Comparison of ENCODE assay signal across 8 cellular contexts in genomic region chr17:2087597-2088211, GRCh38. TPM values are rescaled to one million over a fixed set of nuclear protein-coding genes. Genes with fewer than 3 reads are reported as not detected.
DNase-seq lines count a peak whose midpoint lies in the region; ATAC-seq and TF ChIP-seq lines count a peak whose summit lies in the region.

No MANE protein-coding gene starts in this region.

- H3K9me3 Mint-ChIP-seq in activated T-cell treated with anti-CD3 and anti-CD28 coated beads, Interleukin-2, amount 50 U/mL, for 24 hours, result no peaks in the 10 kb centered on the region

- peaks cover 87% of the 10 kb centered on the region for H3K4me1 Mint-ChIP-seq in activated T-cell treated with anti-CD3 and anti-CD28 coated beads, Interleukin-2, amount 50 U/mL, for 24 hours (ENCODE audit: low read depth)

- H3K36me3 Mint-ChIP-seq in activated T-cell treated with anti-CD3 and anti-CD28 coated beads, Interleukin-2, amount 50 U/mL, for 24 hours (ENCODE audit: low read depth), result peaks cover 58% of the 10 kb centered on the region

- ATAC-seq in left colon, result no peak
- peak; percentile 68 for ATAC-seq in stimulated activated naive CD8-positive, alpha-beta T cell treated with anti-CD3 and anti-CD28 coated beads, Interleukin-15, Interleukin-2, amounts not matched to agents 100 U/mL and 50 U/mL, for 24 hours

- H3K27me3 Mint-ChIP-seq in activated T-cell treated with anti-CD3 and anti-CD28 coated beads, Interleukin-2, amount 50 U/mL, for 24 hours, result no peaks in the 10 kb centered on the region

- peak overlapping the region; percentile 8 for H3K4me3 Mint-ChIP-seq in activated T-cell treated with anti-CD3 and anti-CD28 coated beads, Interleukin-2, amount 50 U/mL, for 24 hours

- DNase-seq in KG1 (lab: John Stamatoyannopoulos, UW) (peak; percentile 33), left colon (peak; percentile 50 to 56), NCI-H1930 (lab: John Stamatoyannopoulos, UW) (no peak), retina (no peak), NCI-H2081 (lab: John Stamatoyannopoulos, UW) (no peak)
- peak; percentile 66 for DNase-seq in activated T-cell treated with anti-CD3 and anti-CD28 coated beads, Interleukin-2, amount 50 U/mL, for 24 hours
- DNase-seq in stimulated activated naive CD8-positive, alpha-beta T cell treated with anti-CD3 and anti-CD28 coated beads, Interleukin-15, Interleukin-2, amounts not matched to agents 100 U/mL and 50 U/mL, for 24 hours, result peak; percentile 66

- peak; percentile 35 for TF ChIP-seq POLR2A in GM19193 (IDR thresholded peaks at IDR 0.05; ENCODE audit: extremely low read depth, insufficient read depth, insufficient read length)

- H3K27ac Mint-ChIP-seq in activated T-cell treated with anti-CD3 and anti-CD28 coated beads, Interleukin-2, amount 50 U/mL, for 24 hours, result peak overlapping the region; percentile 76

- intact Hi-C loops in left colon (cut with DNase I, micrococcal nuclease), result no loop called here

RNA-seq across cellular contexts. Expression of gene HIC1, which starts 32.8 kb away (rescaled TPM):
- 10 to 100 TPM in 1 of 2 donors, 1 to 10 TPM in 1; 4.8 to 12.8 TPM for total RNA-seq in left colon

RNA-seq across cellular contexts. Expression of gene OVCA2, which starts 45.9 kb away (rescaled TPM):
- total RNA-seq in left colon, result 10 to 100 TPM; 39.2 to 39.7 TPM

RNA-seq across cellular contexts. Expression of gene DPH1, which starts 57.8 kb away (rescaled TPM):
- 10 to 100 TPM; 31.2 to 35.1 TPM for total RNA-seq in left colon

Comparison
In these comparisons a context has a peak if more than half of its experiments do, and no peak if none do; other contexts are left out.
1. DNase-seq: peak in KG1 (single experiment), activated T-cell treated with anti-CD3 and anti-CD28 coated beads, Interleukin-2, amount 50 U/mL, for 24 hours (single experiment), left colon (2 of 2) and stimulated activated naive CD8-positive, alpha-beta T cell treated with anti-CD3 and anti-CD28 coated beads, Interleukin-15, Interleukin-2, amounts not matched to agents 100 U/mL and 50 U/mL, for 24 hours (single experiment); none in NCI-H1930 (0 of 2), retina (single experiment) and NCI-H2081 (0 of 2).